Comparison of ENCODE assay signal across 3 cellular contexts in genomic region chr19:4081441-4082129, GRCh38.
TF ChIP-seq lines count a peak whose summit lies in the region.

No MANE protein-coding gene starts in this region.

TF ChIP-seq in SK-N-SH treated with all-trans-retinoic acid at 6 μM for 48 hours, 23 proteins besides CTCF, POLR2A, EP300 and RAD21 (continues in another document):
- no peak for TF ChIP-seq ISL1 (CRISPR knock-in tag; IDR thresholded peaks at IDR 0.05)
- TF ChIP-seq RARB (CRISPR knock-in tag; IDR thresholded peaks at IDR 0.05): no peak
- no peak for TF ChIP-seq SNAI2 (CRISPR knock-in tag; IDR thresholded peaks at IDR 0.05)
- TF ChIP-seq CREB5 (CRISPR knock-in tag; IDR thresholded peaks at IDR 0.05; ENCODE audit: low read depth): no peak
- TF ChIP-seq OSR1 (CRISPR knock-in tag; IDR thresholded peaks at IDR 0.05): no peak
- TF ChIP-seq, protein P1, sequence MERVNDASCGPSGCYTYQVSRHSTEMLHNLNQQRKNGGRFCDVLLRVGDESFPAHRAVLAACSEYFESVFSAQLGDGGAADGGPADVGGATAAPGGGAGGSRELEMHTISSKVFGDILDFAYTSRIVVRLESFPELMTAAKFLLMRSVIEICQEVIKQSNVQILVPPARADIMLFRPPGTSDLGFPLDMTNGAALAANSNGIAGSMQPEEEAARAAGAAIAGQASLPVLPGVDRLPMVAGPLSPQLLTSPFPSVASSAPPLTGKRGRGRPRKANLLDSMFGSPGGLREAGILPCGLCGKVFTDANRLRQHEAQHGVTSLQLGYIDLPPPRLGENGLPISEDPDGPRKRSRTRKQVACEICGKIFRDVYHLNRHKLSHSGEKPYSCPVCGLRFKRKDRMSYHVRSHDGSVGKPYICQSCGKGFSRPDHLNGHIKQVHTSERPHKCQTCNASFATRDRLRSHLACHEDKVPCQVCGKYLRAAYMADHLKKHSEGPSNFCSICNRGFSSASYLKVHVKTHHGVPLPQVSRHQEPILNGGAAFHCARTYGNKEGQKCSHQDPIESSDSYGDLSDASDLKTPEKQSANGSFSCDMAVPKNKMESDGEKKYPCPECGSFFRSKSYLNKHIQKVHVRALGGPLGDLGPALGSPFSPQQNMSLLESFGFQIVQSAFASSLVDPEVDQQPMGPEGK (CRISPR knock-in tag; IDR thresholded peaks at IDR 0.05; ENCODE audit: borderline replicate concordance): no peak
- TF ChIP-seq ZC3H10 (CRISPR knock-in tag; IDR thresholded peaks at IDR 0.05): no peak
- TF ChIP-seq TCF4 (CRISPR knock-in tag; IDR thresholded peaks at IDR 0.05; ENCODE audit: borderline replicate concordance): no peak
- TF ChIP-seq ZNF8 (CRISPR knock-in tag; IDR thresholded peaks at IDR 0.05): no peak
- TF ChIP-seq GLIS3 (CRISPR knock-in tag; IDR thresholded peaks at IDR 0.05): no peak
- no peak for TF ChIP-seq BACH2 (CRISPR knock-in tag; IDR thresholded peaks at IDR 0.05; ENCODE audit: borderline replicate concordance)
- TF ChIP-seq ZNF565 (CRISPR knock-in tag; conservative IDR thresholded peaks at IDR 0.05; ENCODE audit: low read depth): no peak
- TF ChIP-seq CSRNP3 (CRISPR knock-in tag; IDR thresholded peaks at IDR 0.05): no peak
- TF ChIP-seq ARNTL (CRISPR knock-in tag; IDR thresholded peaks at IDR 0.05; ENCODE audit: borderline replicate concordance, low read depth): no peak
- no peak for TF ChIP-seq ESRRG (CRISPR knock-in tag; IDR thresholded peaks at IDR 0.05)

TF ChIP-seq in SK-N-SH, 30 proteins besides CTCF, POLR2A, EP300 and RAD21 (continued from another document):
- TF ChIP-seq, protein P2, sequence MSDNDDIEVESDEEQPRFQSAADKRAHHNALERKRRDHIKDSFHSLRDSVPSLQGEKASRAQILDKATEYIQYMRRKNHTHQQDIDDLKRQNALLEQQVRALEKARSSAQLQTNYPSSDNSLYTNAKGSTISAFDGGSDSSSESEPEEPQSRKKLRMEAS (IDR thresholded peaks at IDR 0.05; ENCODE audit: low read depth): no peak
- TF ChIP-seq YY1 (IDR thresholded peaks at IDR 0.05; ENCODE audit: low read depth): no peak
- TF ChIP-seq USF1 (IDR thresholded peaks at IDR 0.05; ENCODE audit: borderline replicate concordance, low read depth): no peak
- no peak for TF ChIP-seq GABPA (IDR thresholded peaks at IDR 0.05; ENCODE audit: low read depth)
- TF ChIP-seq, protein P3, sequence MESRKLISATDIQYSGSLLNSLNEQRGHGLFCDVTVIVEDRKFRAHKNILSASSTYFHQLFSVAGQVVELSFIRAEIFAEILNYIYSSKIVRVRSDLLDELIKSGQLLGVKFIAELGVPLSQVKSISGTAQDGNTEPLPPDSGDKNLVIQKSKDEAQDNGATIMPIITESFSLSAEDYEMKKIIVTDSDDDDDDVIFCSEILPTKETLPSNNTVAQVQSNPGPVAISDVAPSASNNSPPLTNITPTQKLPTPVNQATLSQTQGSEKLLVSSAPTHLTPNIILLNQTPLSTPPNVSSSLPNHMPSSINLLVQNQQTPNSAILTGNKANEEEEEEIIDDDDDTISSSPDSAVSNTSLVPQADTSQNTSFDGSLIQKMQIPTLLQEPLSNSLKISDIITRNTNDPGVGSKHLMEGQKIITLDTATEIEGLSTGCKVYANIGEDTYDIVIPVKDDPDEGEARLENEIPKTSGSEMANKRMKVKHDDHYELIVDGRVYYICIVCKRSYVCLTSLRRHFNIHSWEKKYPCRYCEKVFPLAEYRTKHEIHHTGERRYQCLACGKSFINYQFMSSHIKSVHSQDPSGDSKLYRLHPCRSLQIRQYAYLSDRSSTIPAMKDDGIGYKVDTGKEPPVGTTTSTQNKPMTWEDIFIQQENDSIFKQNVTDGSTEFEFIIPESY (IDR thresholded peaks at IDR 0.05; ENCODE audit: borderline replicate concordance, low read depth): no peak
- TF ChIP-seq SMC3 (IDR thresholded peaks at IDR 0.05; ENCODE audit: low read depth, low read length): no peak
TF ChIP-seq in SK-N-SH: peak in this region for 0.

TF ChIP-seq in K562, 482 proteins besides CTCF, POLR2A, EP300 and RAD21 (continues in another document):
- TF ChIP-seq EHMT2 (IDR thresholded peaks at IDR 0.05) (peak; percentile 53; the same call in 1 of the 2 replicates), ZBTB26 (CRISPR knock-in tag; IDR thresholded peaks at IDR 0.05) (0 out of 2 replicates have a peak, but pooled peaks have one; percentile 40), SMARCA5 (IDR thresholded peaks at IDR 0.05) (peak; percentile 38; the same call in 1 of the 2 replicates), GATAD2A (IDR thresholded peaks at IDR 0.05) (peak; percentile 96), SIRT6 (IDR thresholded peaks at IDR 0.05; ENCODE audit: low read depth, low read length) (no peak), ARNT (IDR thresholded peaks at IDR 0.05) (0 out of 4 replicates have a peak, but pooled peaks of 1 of the 2 experiments have one; percentile 46), NBN (IDR thresholded peaks at IDR 0.05; ENCODE audit: low read depth) (peak; percentile 55; the same call in 1 of the 2 replicates), KDM1A (IDR thresholded peaks at IDR 0.05) (peak; percentile 7 to 37; a peak in 1 of 4 replicates), NCOA4 (IDR thresholded peaks at IDR 0.05; ENCODE audit: partially characterized antibody) (peak; percentile 88), BCOR (IDR thresholded peaks at IDR 0.05) (peak; percentile 46; the same call in 1 of the 2 replicates), JUNB (CRISPR knock-in tag; conservative IDR thresholded peaks at IDR 0.05) (no peak), BRD9 (IDR thresholded peaks at IDR 0.05; ENCODE audit: low read depth, partially characterized antibody) (peak; percentile 48), PHB2 (IDR thresholded peaks at IDR 0.05; ENCODE audit: low read depth) (peak; percentile 42; the same call in 1 of the 2 replicates), HBP1 (CRISPR knock-in tag; IDR thresholded peaks at IDR 0.05) (0 out of 2 replicates have a peak, but pooled peaks have one; percentile 36), MIER1 (IDR thresholded peaks at IDR 0.05; ENCODE audit: low read depth) (0 out of 2 replicates have a peak, but pooled peaks have one; percentile 34), PHF20 (IDR thresholded peaks at IDR 0.05; ENCODE audit: partially characterized antibody) (peak; percentile 47), NCOA1 (IDR thresholded peaks at IDR 0.05; ENCODE audit: low read depth) (peak; percentile 42; the same call in 1 of the 2 replicates), EGR1 (conservative IDR thresholded peaks at IDR 0.05) (peak; percentile 35), TCF7 (IDR thresholded peaks at IDR 0.05; ENCODE audit: borderline replicate concordance) (no peak), CAMTA2 (CRISPR knock-in tag; conservative IDR thresholded peaks at IDR 0.05) (no peak), HDAC1 (IDR thresholded peaks at IDR 0.05) (peak in 1 of 2 experiments; percentile 81; a peak in 2 of 4 replicates), SMARCA4 (IDR thresholded peaks at IDR 0.05) (0 out of 2 replicates have a peak, but pooled peaks have one; percentile 31), ESRRA (IDR thresholded peaks at IDR 0.05; ENCODE audit: borderline replicate concordance, low read depth) (no peak), MTA1 (IDR thresholded peaks at IDR 0.05; ENCODE audit: borderline replicate concordance) (peak; percentile 95), ZNF445 (CRISPR knock-in tag; IDR thresholded peaks at IDR 0.05; ENCODE audit: low read depth) (no peak), HLTF (IDR thresholded peaks at IDR 0.05) (peak; percentile 87), LARP7 (IDR thresholded peaks at IDR 0.05) (0 out of 2 replicates have a peak, but pooled peaks have one; percentile 85), ARID1B (IDR thresholded peaks at IDR 0.05) (0 out of 2 replicates have a peak, but pooled peaks have one; percentile 16), RBM25 (IDR thresholded peaks at IDR 0.05; ENCODE audit: low read depth, low read length, severe bottlenecking) (no peak), DACH1 (IDR thresholded peaks at IDR 0.05; ENCODE audit: partially characterized antibody) (no peak), ARHGAP35 (IDR thresholded peaks at IDR 0.05; ENCODE audit: partially characterized antibody) (peak; percentile 41), MTA2 (IDR thresholded peaks at IDR 0.05; ENCODE audit: low read depth) (peak; percentile 58), ZNF408 (CRISPR knock-in tag; IDR thresholded peaks at IDR 0.05; ENCODE audit: low read depth) (no peak), TAL1 (IDR thresholded peaks at IDR 0.05) (0 out of 2 replicates have a peak, but pooled peaks have one; percentile 9), MCM2 (IDR thresholded peaks at IDR 0.05; ENCODE audit: low read depth) (peak; percentile 97), TRIM24 (IDR thresholded peaks at IDR 0.05) (peak; percentile 32 to 38; a peak in 2 of 4 replicates), NR4A1 (CRISPR knock-in tag; IDR thresholded peaks at IDR 0.05) (no peak), NR4A1 (tag; IDR thresholded peaks at IDR 0.05) (no peak)
- TF ChIP-seq, protein P4, sequence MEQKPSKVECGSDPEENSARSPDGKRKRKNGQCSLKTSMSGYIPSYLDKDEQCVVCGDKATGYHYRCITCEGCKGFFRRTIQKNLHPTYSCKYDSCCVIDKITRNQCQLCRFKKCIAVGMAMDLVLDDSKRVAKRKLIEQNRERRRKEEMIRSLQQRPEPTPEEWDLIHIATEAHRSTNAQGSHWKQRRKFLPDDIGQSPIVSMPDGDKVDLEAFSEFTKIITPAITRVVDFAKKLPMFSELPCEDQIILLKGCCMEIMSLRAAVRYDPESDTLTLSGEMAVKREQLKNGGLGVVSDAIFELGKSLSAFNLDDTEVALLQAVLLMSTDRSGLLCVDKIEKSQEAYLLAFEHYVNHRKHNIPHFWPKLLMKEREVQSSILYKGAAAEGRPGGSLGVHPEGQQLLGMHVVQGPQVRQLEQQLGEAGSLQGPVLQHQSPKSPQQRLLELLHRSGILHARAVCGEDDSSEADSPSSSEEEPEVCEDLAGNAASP (IDR thresholded peaks at IDR 0.05): no peak
- TF ChIP-seq, protein P5, sequence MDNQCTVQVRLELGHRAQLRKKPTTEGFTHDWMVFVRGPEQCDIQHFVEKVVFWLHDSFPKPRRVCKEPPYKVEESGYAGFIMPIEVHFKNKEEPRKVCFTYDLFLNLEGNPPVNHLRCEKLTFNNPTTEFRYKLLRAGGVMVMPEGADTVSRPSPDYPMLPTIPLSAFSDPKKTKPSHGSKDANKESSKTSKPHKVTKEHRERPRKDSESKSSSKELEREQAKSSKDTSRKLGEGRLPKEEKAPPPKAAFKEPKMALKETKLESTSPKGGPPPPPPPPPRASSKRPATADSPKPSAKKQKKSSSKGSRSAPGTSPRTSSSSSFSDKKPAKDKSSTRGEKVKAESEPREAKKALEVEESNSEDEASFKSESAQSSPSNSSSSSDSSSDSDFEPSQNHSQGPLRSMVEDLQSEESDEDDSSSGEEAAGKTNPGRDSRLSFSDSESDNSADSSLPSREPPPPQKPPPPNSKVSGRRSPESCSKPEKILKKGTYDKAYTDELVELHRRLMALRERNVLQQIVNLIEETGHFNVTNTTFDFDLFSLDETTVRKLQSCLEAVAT (IDR thresholded peaks at IDR 0.05): peak; percentile 66 to 86
- TF ChIP-seq, protein P6, sequence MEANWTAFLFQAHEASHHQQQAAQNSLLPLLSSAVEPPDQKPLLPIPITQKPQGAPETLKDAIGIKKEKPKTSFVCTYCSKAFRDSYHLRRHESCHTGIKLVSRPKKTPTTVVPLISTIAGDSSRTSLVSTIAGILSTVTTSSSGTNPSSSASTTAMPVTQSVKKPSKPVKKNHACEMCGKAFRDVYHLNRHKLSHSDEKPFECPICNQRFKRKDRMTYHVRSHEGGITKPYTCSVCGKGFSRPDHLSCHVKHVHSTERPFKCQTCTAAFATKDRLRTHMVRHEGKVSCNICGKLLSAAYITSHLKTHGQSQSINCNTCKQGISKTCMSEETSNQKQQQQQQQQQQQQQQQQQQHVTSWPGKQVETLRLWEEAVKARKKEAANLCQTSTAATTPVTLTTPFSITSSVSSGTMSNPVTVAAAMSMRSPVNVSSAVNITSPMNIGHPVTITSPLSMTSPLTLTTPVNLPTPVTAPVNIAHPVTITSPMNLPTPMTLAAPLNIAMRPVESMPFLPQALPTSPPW (CRISPR knock-in tag; IDR thresholded peaks at IDR 0.05): peak; percentile 51; the same call in 1 of the 2 replicates
- TF ChIP-seq, protein P7, sequence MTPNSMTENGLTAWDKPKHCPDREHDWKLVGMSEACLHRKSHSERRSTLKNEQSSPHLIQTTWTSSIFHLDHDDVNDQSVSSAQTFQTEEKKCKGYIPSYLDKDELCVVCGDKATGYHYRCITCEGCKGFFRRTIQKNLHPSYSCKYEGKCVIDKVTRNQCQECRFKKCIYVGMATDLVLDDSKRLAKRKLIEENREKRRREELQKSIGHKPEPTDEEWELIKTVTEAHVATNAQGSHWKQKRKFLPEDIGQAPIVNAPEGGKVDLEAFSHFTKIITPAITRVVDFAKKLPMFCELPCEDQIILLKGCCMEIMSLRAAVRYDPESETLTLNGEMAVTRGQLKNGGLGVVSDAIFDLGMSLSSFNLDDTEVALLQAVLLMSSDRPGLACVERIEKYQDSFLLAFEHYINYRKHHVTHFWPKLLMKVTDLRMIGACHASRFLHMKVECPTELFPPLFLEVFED (CRISPR knock-in tag; conservative IDR thresholded peaks at IDR 0.05): peak; percentile 91
- TF ChIP-seq, protein P8, sequence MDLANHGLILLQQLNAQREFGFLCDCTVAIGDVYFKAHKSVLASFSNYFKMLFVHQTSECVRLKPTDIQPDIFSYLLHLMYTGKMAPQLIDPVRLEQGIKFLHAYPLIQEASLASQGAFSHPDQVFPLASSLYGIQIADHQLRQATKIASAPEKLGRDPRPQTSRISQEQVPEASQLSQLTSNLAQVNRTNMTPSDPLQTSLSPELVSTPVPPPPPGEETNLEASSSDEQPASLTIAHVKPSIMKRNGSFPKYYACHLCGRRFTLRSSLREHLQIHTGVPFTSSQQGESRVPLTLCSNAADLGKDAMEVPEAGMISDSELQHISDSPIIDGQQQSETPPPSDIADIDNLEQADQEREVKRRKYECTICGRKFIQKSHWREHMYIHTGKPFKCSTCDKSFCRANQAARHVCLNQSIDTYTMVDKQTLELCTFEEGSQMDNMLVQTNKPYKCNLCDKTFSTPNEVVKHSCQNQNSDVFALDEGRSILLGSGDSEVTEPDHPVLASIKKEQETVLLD (IDR thresholded peaks at IDR 0.05): 0 out of 2 replicates have a peak, but pooled peaks have one; percentile 46
